In the genomic region with DNA sequence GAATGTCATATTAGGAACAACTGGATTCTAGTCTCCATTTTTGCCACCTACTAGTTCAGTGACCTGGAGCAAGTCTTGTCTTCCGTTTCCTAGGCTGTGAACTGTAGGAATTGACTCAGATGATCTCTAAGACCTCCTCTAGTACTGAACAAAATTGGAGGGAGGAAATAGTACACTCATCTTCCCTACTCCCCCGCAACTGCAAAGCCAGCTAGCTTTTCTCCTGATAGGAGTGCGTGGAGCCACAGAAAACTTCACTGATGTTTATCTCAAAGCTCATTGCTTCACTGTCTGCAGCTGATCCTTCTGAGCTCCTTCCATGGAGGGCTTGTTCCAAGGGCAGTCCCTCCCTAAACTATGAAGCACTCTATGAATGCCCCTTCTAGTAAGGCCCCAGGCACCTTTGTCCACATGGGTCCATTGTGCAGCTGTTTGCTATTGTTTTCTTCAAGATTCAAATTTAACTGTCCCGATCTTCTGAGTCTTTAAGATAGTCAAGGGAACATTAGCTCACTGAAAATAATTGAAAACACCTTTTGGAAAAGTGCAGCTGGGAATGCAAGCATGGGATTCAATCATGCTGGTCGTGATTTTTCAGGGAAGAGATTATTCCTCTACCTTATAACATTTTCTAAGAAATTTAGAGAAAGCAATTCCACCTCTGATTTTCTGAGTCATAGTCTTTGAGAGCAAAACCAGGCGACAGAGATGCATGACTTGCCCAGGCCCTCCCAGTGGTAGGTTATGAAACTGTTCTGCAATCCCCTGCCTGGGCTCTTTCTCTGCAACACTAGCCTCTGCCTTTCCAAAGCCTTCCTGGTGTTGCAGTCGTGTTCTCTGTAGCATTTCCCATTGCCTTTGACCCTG, we compare ENCODE assay signal across 1 cellular context.
TF ChIP-seq lines count a peak whose summit lies in the region.

No MANE protein-coding gene starts in this region.

TF ChIP-seq in K562, 482 proteins besides CTCF, POLR2A, EP300 and RAD21 (continued from another document):
- TF ChIP-seq ARID3A (IDR thresholded peaks at IDR 0.05; ENCODE audit: borderline replicate concordance, low read depth, low read length) (no peak), GATA2 (CRISPR knock-in tag; IDR thresholded peaks at IDR 0.05) (peak; percentile 76), POLR2AphosphoS5 (IDR thresholded peaks at IDR 0.05; ENCODE audit: control insufficient read depth, insufficient read depth, low read depth, low read length) (no peak), TAL1 (IDR thresholded peaks at IDR 0.05) (peak; percentile 23; the same call in 1 of the 2 replicates), TAF9B (IDR thresholded peaks at IDR 0.05; ENCODE audit: partially characterized antibody) (peak; percentile 23), MTA3 (IDR thresholded peaks at IDR 0.05; ENCODE audit: borderline replicate concordance) (peak; percentile 60; the same call in 1 of the 2 replicates), NFE2 (IDR thresholded peaks at IDR 0.05; ENCODE audit: low read depth) (peak; percentile 39; the same call in 1 of the 2 replicates), CBFA2T2 (conservative IDR thresholded peaks at IDR 0.05) (peak; percentile 38), CREB1 (IDR thresholded peaks at IDR 0.05) (no peak), CREB1 (CRISPR knock-in tag; IDR thresholded peaks at IDR 0.05) (no peak), ATF1 (CRISPR knock-in tag; IDR thresholded peaks at IDR 0.05) (no peak), ATF1 (tag; IDR thresholded peaks at IDR 0.05) (peak; percentile 51), EGR1 (conservative IDR thresholded peaks at IDR 0.05) (peak; percentile 97), FOXK2 (conservative IDR thresholded peaks at IDR 0.05 in 1 of 2, IDR thresholded peaks at IDR 0.05 in 1 of 2; ENCODE audit: low read depth in 2 of 2) (peak; percentile 34 to 64; a peak in 2 of 4 replicates), KDM1A (IDR thresholded peaks at IDR 0.05) (peak; percentile 93 to 95), EHMT2 (IDR thresholded peaks at IDR 0.05) (0 out of 2 replicates have a peak, but pooled peaks have one; percentile 30), CHD4 (IDR thresholded peaks at IDR 0.05; ENCODE audit: insufficient read depth, insufficient replicate concordance, low read depth, low read length, poor library complexity, severe bottlenecking) (peak; percentile 34), FOXJ2 (tag; IDR thresholded peaks at IDR 0.05) (peak; percentile 25; the same call in 1 of the 2 replicates), CC2D1A (IDR thresholded peaks at IDR 0.05) (0 out of 2 replicates have a peak, but pooled peaks have one; percentile 7), BHLHE40 (IDR thresholded peaks at IDR 0.05; ENCODE audit: low read length) (no peak), HES1 (IDR thresholded peaks at IDR 0.05; ENCODE audit: low read depth) (peak; percentile 72), MEF2D (tag; conservative IDR thresholded peaks at IDR 0.05; ENCODE audit: low read depth) (no peak), MYC (IDR thresholded peaks at IDR 0.05; ENCODE audit: low read depth, low read length) (peak; percentile 45), MYC (CRISPR knock-in tag; IDR thresholded peaks at IDR 0.05; ENCODE audit: borderline replicate concordance, low read depth) (no peak), HEY1 (CRISPR knock-in tag; IDR thresholded peaks at IDR 0.05; ENCODE audit: borderline replicate concordance) (0 out of 2 replicates have a peak, but pooled peaks have one; percentile 17)
- TF ChIP-seq, protein P1, sequence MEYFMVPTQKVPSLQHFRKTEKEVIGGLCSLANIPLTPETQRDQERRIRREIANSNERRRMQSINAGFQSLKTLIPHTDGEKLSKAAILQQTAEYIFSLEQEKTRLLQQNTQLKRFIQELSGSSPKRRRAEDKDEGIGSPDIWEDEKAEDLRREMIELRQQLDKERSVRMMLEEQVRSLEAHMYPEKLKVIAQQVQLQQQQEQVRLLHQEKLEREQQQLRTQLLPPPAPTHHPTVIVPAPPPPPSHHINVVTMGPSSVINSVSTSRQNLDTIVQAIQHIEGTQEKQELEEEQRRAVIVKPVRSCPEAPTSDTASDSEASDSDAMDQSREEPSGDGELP (CRISPR knock-in tag; IDR thresholded peaks at IDR 0.05; ENCODE audit: borderline replicate concordance): peak; percentile 68
- TF ChIP-seq, protein P2, sequence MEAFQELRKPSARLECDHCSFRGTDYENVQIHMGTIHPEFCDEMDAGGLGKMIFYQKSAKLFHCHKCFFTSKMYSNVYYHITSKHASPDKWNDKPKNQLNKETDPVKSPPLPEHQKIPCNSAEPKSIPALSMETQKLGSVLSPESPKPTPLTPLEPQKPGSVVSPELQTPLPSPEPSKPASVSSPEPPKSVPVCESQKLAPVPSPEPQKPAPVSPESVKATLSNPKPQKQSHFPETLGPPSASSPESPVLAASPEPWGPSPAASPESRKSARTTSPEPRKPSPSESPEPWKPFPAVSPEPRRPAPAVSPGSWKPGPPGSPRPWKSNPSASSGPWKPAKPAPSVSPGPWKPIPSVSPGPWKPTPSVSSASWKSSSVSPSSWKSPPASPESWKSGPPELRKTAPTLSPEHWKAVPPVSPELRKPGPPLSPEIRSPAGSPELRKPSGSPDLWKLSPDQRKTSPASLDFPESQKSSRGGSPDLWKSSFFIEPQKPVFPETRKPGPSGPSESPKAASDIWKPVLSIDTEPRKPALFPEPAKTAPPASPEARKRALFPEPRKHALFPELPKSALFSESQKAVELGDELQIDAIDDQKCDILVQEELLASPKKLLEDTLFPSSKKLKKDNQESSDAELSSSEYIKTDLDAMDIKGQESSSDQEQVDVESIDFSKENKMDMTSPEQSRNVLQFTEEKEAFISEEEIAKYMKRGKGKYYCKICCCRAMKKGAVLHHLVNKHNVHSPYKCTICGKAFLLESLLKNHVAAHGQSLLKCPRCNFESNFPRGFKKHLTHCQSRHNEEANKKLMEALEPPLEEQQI (IDR thresholded peaks at IDR 0.05): peak; percentile 53; the same call in 1 of the 2 replicates
- TF ChIP-seq, protein P3, sequence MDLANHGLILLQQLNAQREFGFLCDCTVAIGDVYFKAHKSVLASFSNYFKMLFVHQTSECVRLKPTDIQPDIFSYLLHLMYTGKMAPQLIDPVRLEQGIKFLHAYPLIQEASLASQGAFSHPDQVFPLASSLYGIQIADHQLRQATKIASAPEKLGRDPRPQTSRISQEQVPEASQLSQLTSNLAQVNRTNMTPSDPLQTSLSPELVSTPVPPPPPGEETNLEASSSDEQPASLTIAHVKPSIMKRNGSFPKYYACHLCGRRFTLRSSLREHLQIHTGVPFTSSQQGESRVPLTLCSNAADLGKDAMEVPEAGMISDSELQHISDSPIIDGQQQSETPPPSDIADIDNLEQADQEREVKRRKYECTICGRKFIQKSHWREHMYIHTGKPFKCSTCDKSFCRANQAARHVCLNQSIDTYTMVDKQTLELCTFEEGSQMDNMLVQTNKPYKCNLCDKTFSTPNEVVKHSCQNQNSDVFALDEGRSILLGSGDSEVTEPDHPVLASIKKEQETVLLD (IDR thresholded peaks at IDR 0.05): peak; percentile 51; the same call in 1 of the 2 replicates
- TF ChIP-seq, protein P4, sequence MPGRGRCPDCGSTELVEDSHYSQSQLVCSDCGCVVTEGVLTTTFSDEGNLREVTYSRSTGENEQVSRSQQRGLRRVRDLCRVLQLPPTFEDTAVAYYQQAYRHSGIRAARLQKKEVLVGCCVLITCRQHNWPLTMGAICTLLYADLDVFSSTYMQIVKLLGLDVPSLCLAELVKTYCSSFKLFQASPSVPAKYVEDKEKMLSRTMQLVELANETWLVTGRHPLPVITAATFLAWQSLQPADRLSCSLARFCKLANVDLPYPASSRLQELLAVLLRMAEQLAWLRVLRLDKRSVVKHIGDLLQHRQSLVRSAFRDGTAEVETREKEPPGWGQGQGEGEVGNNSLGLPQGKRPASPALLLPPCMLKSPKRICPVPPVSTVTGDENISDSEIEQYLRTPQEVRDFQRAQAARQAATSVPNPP (IDR thresholded peaks at IDR 0.05; ENCODE audit: borderline replicate concordance, insufficient read depth, insufficient read length): no peak
